In genomic region chr1:222995620-222996306, GRCh38 we compare ENCODE assay signal across 2 cellular contexts.
TF ChIP-seq lines count a peak whose summit lies in the region.

No MANE protein-coding gene starts in this region.

TF ChIP-seq in SK-N-SH, 30 proteins besides CTCF, POLR2A, EP300 and RAD21 (continued from another document):
- no peak for TF ChIP-seq IRF3 (IDR thresholded peaks at IDR 0.05; ENCODE audit: low read depth, low read length)

TF ChIP-seq in SK-N-SH treated with all-trans-retinoic acid at 6 μM for 48 hours, 23 proteins besides CTCF, POLR2A, EP300 and RAD21 (continued from another document):
- TF ChIP-seq PATZ1 (CRISPR knock-in tag; IDR thresholded peaks at IDR 0.05; ENCODE audit: borderline replicate concordance) (no peak), SNAI2 (CRISPR knock-in tag; IDR thresholded peaks at IDR 0.05) (no peak), CSDC2 (CRISPR knock-in tag; IDR thresholded peaks at IDR 0.05) (no peak), TCF4 (CRISPR knock-in tag; IDR thresholded peaks at IDR 0.05; ENCODE audit: borderline replicate concordance) (no peak), ZFP30 (CRISPR knock-in tag; IDR thresholded peaks at IDR 0.05) (no peak), ZFP3 (CRISPR knock-in tag; IDR thresholded peaks at IDR 0.05) (no peak), OSR1 (CRISPR knock-in tag; IDR thresholded peaks at IDR 0.05) (no peak), PPARA (CRISPR knock-in tag; IDR thresholded peaks at IDR 0.05; ENCODE audit: borderline replicate concordance) (no peak)
